ENCODE assay signal across 8 cellular contexts in the genomic region with DNA sequence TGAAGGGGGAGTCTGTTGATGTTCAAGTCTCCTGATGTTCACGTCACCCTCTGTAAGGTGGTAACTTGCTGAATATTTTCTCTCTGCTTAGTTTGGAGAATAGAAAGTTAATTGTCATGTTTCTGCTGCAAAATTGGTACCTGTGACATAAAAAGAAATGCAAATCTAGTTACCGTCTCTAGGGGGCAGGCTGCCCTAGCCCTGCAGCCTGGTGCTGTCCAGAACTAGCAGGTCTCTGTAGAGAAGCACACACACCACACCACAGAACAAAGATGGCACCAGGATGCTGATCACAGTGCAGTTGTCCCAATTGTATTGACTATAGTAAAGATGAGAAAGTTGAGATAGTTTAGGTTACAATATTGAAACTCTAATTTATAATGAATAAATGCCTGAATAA. TPM values are rescaled to one million over a fixed set of nuclear protein-coding genes. Genes with fewer than 3 reads are reported as not detected.
DNase-seq lines count a peak whose midpoint lies in the region; ATAC-seq and TF ChIP-seq lines count a peak whose summit lies in the region.

No MANE protein-coding gene starts in this region.

- DNase-seq in COLO668 (lab: John Stamatoyannopoulos, UW; ENCODE audit: unreplicated experiment): peak; percentile 14
- DNase-seq in HK-2 (ENCODE audit: unreplicated experiment): peak; percentile 8
- DNase-seq in RWPE1 (ENCODE audit: low spot score): peak; percentile 36
- peak in 1 of 2 donors; percentile 32 for DNase-seq in fibroblast of lung (ENCODE audit: low read depth in 2 of 2)
- DNase-seq in smooth muscle cell (lab: John Stamatoyannopoulos, UW; ENCODE audit: unreplicated experiment): no peak
- no peak for DNase-seq in hepatic stellate cell (ENCODE audit: low spot score)

- POLR2A ChIA-PET in RWPE1 (lab: Yijun Ruan, JAX; ENCODE audit: low non-redundant PET): no interaction called here

- H3K36me3 ChIP-seq in fibroblast of lung (ENCODE audit: control insufficient read depth, insufficient read depth, low read length) (no peaks in the 10 kb centered on the region), smooth muscle cell (ENCODE audit: low read depth) (no peaks in the 10 kb centered on the region)

- CTCF ChIA-PET in RWPE1 (lab: Yijun Ruan, JAX): no interaction called here

- no peaks in the 10 kb centered on the region for H3K27me3 ChIP-seq in fibroblast of lung (ENCODE audit: control insufficient read depth, insufficient read depth, low read length)
- H3K27me3 ChIP-seq in smooth muscle cell (ENCODE audit: low read depth): no peaks in the 10 kb centered on the region

- TF ChIP-seq CTCF in RWPE1 (conservative IDR thresholded peaks at IDR 0.05; ENCODE audit: low read depth): peak; percentile 29
- peak; percentile 48 to 70 for TF ChIP-seq CTCF in fibroblast of lung (conservative IDR thresholded peaks at IDR 0.05 in 1 of 2, IDR thresholded peaks at IDR 0.05 in 1 of 2; ENCODE audit: low read depth in 1 of 2, low read length in 2 of 2)
- peak; percentile 61 for TF ChIP-seq CTCF in smooth muscle cell (IDR thresholded peaks at IDR 0.05; ENCODE audit: borderline replicate concordance, insufficient read depth, poor library complexity, severe bottlenecking)

- no peak overlapping the region for H3K4me2 ChIP-seq in fibroblast of lung (ENCODE audit: extremely low read depth, insufficient read depth, low read length)
- no peak overlapping the region for H3K4me2 ChIP-seq in smooth muscle cell

- H3F3A ChIP-seq in smooth muscle cell (ENCODE audit: low read depth): no peaks in the 10 kb centered on the region

- H3K27ac ChIP-seq in RWPE1 (no peak overlapping the region), fibroblast of lung (ENCODE audit: insufficient read depth, low read length) (no peak overlapping the region), smooth muscle cell (ENCODE audit: low read depth) (no peak overlapping the region)

- 20% methylated on average over 2 of the region's 2 CpGs for whole genome bisulfite sequencing in smooth muscle cell (ENCODE audit: low lambda C conversion rate)

- H3K79me2 ChIP-seq in fibroblast of lung (ENCODE audit: control insufficient read depth, insufficient read depth, low read length): no peaks in the 10 kb centered on the region
- H3K79me2 ChIP-seq in smooth muscle cell (ENCODE audit: low read depth): no peaks in the 10 kb centered on the region

- no peak overlapping the region for H2AFZ ChIP-seq in fibroblast of lung (ENCODE audit: low read length)
- H2AFZ ChIP-seq in smooth muscle cell (ENCODE audit: low read depth): no peak overlapping the region

- H3K4me3 ChIP-seq in fibroblast of lung (replicated peaks in 1 of 4; ENCODE audit: control extremely low read depth in 1 of 4, insufficient read depth in 1 of 4, low read depth in 3 of 4, low read length in 4 of 4) (no peak overlapping the region), smooth muscle cell (no peak overlapping the region)

- no peak overlapping the region for H3K9ac ChIP-seq in fibroblast of lung (ENCODE audit: insufficient read depth, low read length)
- no peak overlapping the region for H3K9ac ChIP-seq in smooth muscle cell (ENCODE audit: low read depth)

- no peaks in the 10 kb centered on the region for H3K9me3 ChIP-seq in fibroblast of lung (ENCODE audit: control insufficient read depth, insufficient read depth, low read depth, low read length)
- no peaks in the 10 kb centered on the region for H3K9me3 ChIP-seq in smooth muscle cell (replicated peaks; ENCODE audit: low read depth)

- H3K4me1 ChIP-seq in fibroblast of lung (ENCODE audit: control insufficient read depth, extremely low read depth, insufficient read depth, low read length) (no peaks in the 10 kb centered on the region), smooth muscle cell (ENCODE audit: low read depth) (no peaks in the 10 kb centered on the region)

- H4K20me1 ChIP-seq in fibroblast of lung (ENCODE audit: control insufficient read depth, extremely low read depth, insufficient read depth, low read length) (no peaks in the 10 kb centered on the region), smooth muscle cell (ENCODE audit: low read depth) (no peaks in the 10 kb centered on the region)

- ATAC-seq in GM18873 (IDR thresholded peaks at IDR 0.05; ENCODE audit: low FRiP score, unreplicated experiment): peak; percentile 49
- ATAC-seq in activated CD4-positive, CD25-positive, alpha-beta regulatory T cell treated with anti-CD3 and anti-CD28 coated beads, Interleukin-2, amount 50 U/mL, for 24 hours: no peak

RNA-seq across cellular contexts. Expression of a gene that starts 47.0 kb away (rescaled TPM):
- not detected in 2 replicates for total RNA-seq in fibroblast of lung
- polyA plus RNA-seq in fibroblast of lung: not detected in 2 replicates
- polyA plus RNA-seq in fibroblast of lung (2012): not detected in 2 replicates
- polyA minus RNA-seq in fibroblast of lung (ENCODE audit: low replicate concordance): not detected in 2 replicates
- not detected in 2 replicates for total RNA-seq in smooth muscle cell
- 0.28 TPM in 1 of 2 replicates, not detected in the other for polyA plus RNA-seq in smooth muscle cell

Comparison
In these comparisons a context has a peak if more than half of its experiments do, and no peak if none do; other contexts are left out.
1. DNase-seq: peak in COLO668 (single experiment), HK-2 (single experiment) and RWPE1 (single experiment); none in smooth muscle cell (single experiment) and hepatic stellate cell (single experiment).
2. Peak in every context shown above with its lines, with median percentiles within 50 percentile points of each other: CTCF ChIP-seq.